1 cellular context compared by ENCODE assay signal in the genomic region with DNA sequence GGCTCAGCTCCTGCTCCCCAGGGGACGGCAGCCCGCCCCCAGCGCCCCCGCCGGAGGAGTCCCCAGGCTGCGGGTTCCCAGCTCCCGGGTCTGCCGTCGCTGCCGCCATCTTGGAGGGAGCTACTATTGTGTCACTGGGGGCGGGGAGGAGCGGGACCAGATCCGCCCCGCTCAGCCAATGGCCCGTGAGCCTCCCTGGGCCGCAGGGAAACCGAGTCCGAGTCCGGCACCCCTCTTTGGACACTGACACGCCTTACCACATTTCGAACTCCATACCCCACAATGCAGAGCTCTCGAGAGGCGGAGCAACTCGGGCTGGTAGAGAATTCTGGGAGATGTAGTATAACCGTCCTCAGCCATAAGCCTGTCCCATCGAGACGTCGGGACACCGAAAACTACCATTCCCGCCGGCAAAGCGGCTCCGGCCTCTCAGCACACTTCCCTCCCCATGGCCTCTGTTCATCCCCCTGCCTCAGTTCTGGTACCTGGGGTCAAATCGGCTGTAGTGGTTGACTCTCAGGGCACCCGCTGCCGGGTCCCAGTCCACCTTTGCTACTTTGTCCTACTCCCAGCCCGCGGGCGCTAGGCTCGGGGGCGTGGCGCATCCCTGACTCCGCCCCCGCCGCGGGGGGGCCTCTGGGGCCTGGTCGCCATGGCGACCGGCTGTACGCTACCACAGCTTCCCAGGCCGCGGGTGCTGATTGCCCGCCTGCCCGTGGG.
TF ChIP-seq lines count a peak whose summit lies in the region.

A gene (minus strand): TSS at position 133 of the 720 bp plus-strand sequence. CDS start 24 bp downstream, at position 109.
A gene with protein sequence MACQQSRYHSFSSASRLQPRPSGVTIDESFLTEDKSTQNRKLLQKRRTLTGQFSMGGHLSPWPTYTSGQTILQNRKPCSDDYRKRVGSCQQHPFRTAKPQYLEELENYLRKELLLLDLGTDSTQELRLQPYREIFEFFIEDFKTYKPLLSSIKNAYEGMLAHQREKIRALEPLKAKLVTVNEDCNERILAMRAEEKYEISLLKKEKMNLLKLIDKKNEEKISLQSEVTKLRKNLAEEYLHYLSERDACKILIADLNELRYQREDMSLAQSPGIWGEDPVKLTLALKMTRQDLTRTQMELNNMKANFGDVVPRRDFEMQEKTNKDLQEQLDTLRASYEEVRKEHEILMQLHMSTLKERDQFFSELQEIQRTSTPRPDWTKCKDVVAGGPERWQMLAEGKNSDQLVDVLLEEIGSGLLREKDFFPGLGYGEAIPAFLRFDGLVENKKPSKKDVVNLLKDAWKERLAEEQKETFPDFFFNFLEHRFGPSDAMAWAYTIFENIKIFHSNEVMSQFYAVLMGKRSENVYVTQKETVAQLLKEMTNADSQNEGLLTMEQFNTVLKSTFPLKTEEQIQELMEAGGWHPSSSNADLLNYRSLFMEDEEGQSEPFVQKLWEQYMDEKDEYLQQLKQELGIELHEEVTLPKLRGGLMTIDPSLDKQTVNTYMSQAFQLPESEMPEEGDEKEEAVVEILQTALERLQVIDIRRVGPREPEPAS (plus strand): TSS at position 462 of the 720 bp plus-strand sequence. CDS start 261 bp downstream, outside the sequence.

TF ChIP-seq in K562, 482 proteins besides CTCF, POLR2A, EP300 and RAD21 (continued from another document and continues in another):
- TF ChIP-seq MAFG (tag; conservative IDR thresholded peaks at IDR 0.05) (no peak), RNF2 (IDR thresholded peaks at IDR 0.05) (0 out of 2 replicates have a peak, but pooled peaks have one; percentile 29), WHSC1 (IDR thresholded peaks at IDR 0.05; ENCODE audit: low read length) (no peak), ETS2 (tag; IDR thresholded peaks at IDR 0.05; ENCODE audit: borderline replicate concordance, poor library complexity, severe bottlenecking) (no peak), XRCC5 (IDR thresholded peaks at IDR 0.05; ENCODE audit: low read depth, low read length) (no peak), ZFP1 (CRISPR knock-in tag; IDR thresholded peaks at IDR 0.05) (no peak), RAD51 (IDR thresholded peaks at IDR 0.05; ENCODE audit: borderline replicate concordance, low read depth) (no peak), FOXA3 (CRISPR knock-in tag; conservative IDR thresholded peaks at IDR 0.05 in 1 of 2, IDR thresholded peaks at IDR 0.05 in 1 of 2) (no peak), CSDE1 (IDR thresholded peaks at IDR 0.05) (peak in 1 of 2 experiments; percentile 79; a peak in 2 of 4 replicates), RUNX1 (IDR thresholded peaks at IDR 0.05; ENCODE audit: low read depth) (no peak), HNRNPL (IDR thresholded peaks at IDR 0.05; ENCODE audit: low read depth, low read length) (no peak), NFE2 (IDR thresholded peaks at IDR 0.05; ENCODE audit: low read depth) (no peak), RFX1 (IDR thresholded peaks at IDR 0.05) (peak; percentile 98), PHF8 (IDR thresholded peaks at IDR 0.05; ENCODE audit: borderline replicate concordance, low read length) (peak; percentile 88; the same call in 1 of the 2 replicates), ZNF165 (CRISPR knock-in tag; IDR thresholded peaks at IDR 0.05; ENCODE audit: borderline replicate concordance) (0 out of 2 replicates have a peak, but pooled peaks have one; percentile 14), PPARD (CRISPR knock-in tag; IDR thresholded peaks at IDR 0.05) (no peak), ZNF24 (IDR thresholded peaks at IDR 0.05) (no peak)
- TF ChIP-seq, protein P1, sequence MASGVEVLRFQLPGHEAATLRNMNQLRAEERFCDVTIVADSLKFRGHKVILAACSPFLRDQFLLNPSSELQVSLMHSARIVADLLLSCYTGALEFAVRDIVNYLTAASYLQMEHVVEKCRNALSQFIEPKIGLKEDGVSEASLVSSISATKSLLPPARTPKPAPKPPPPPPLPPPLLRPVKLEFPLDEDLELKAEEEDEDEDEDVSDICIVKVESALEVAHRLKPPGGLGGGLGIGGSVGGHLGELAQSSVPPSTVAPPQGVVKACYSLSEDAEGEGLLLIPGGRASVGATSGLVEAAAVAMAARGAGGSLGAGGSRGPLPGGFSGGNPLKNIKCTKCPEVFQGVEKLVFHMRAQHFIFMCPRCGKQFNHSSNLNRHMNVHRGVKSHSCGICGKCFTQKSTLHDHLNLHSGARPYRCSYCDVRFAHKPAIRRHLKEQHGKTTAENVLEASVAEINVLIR (CRISPR knock-in tag; IDR thresholded peaks at IDR 0.05), result peak; percentile 67; the same call in 1 of the 2 replicates
- TF ChIP-seq, protein P2, sequence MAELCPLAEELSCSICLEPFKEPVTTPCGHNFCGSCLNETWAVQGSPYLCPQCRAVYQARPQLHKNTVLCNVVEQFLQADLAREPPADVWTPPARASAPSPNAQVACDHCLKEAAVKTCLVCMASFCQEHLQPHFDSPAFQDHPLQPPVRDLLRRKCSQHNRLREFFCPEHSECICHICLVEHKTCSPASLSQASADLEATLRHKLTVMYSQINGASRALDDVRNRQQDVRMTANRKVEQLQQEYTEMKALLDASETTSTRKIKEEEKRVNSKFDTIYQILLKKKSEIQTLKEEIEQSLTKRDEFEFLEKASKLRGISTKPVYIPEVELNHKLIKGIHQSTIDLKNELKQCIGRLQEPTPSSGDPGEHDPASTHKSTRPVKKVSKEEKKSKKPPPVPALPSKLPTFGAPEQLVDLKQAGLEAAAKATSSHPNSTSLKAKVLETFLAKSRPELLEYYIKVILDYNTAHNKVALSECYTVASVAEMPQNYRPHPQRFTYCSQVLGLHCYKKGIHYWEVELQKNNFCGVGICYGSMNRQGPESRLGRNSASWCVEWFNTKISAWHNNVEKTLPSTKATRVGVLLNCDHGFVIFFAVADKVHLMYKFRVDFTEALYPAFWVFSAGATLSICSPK (IDR thresholded peaks at IDR 0.05; ENCODE audit: borderline replicate concordance), result no peak
- TF ChIP-seq, protein P3, sequence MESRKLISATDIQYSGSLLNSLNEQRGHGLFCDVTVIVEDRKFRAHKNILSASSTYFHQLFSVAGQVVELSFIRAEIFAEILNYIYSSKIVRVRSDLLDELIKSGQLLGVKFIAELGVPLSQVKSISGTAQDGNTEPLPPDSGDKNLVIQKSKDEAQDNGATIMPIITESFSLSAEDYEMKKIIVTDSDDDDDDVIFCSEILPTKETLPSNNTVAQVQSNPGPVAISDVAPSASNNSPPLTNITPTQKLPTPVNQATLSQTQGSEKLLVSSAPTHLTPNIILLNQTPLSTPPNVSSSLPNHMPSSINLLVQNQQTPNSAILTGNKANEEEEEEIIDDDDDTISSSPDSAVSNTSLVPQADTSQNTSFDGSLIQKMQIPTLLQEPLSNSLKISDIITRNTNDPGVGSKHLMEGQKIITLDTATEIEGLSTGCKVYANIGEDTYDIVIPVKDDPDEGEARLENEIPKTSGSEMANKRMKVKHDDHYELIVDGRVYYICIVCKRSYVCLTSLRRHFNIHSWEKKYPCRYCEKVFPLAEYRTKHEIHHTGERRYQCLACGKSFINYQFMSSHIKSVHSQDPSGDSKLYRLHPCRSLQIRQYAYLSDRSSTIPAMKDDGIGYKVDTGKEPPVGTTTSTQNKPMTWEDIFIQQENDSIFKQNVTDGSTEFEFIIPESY (CRISPR knock-in tag; IDR thresholded peaks at IDR 0.05), result no peak
- TF ChIP-seq, protein P4, sequence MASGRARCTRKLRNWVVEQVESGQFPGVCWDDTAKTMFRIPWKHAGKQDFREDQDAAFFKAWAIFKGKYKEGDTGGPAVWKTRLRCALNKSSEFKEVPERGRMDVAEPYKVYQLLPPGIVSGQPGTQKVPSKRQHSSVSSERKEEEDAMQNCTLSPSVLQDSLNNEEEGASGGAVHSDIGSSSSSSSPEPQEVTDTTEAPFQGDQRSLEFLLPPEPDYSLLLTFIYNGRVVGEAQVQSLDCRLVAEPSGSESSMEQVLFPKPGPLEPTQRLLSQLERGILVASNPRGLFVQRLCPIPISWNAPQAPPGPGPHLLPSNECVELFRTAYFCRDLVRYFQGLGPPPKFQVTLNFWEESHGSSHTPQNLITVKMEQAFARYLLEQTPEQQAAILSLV (tag; IDR thresholded peaks at IDR 0.05), result peak; percentile 19; the same call in 1 of the 2 replicates
- TF ChIP-seq, protein P5, sequence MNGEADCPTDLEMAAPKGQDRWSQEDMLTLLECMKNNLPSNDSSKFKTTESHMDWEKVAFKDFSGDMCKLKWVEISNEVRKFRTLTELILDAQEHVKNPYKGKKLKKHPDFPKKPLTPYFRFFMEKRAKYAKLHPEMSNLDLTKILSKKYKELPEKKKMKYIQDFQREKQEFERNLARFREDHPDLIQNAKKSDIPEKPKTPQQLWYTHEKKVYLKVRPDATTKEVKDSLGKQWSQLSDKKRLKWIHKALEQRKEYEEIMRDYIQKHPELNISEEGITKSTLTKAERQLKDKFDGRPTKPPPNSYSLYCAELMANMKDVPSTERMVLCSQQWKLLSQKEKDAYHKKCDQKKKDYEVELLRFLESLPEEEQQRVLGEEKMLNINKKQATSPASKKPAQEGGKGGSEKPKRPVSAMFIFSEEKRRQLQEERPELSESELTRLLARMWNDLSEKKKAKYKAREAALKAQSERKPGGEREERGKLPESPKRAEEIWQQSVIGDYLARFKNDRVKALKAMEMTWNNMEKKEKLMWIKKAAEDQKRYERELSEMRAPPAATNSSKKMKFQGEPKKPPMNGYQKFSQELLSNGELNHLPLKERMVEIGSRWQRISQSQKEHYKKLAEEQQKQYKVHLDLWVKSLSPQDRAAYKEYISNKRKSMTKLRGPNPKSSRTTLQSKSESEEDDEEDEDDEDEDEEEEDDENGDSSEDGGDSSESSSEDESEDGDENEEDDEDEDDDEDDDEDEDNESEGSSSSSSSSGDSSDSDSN (IDR thresholded peaks at IDR 0.05; ENCODE audit: borderline replicate concordance in 1 of 2, low read depth in 2 of 2, low read length in 2 of 2), result no peak
- TF ChIP-seq, protein P6, sequence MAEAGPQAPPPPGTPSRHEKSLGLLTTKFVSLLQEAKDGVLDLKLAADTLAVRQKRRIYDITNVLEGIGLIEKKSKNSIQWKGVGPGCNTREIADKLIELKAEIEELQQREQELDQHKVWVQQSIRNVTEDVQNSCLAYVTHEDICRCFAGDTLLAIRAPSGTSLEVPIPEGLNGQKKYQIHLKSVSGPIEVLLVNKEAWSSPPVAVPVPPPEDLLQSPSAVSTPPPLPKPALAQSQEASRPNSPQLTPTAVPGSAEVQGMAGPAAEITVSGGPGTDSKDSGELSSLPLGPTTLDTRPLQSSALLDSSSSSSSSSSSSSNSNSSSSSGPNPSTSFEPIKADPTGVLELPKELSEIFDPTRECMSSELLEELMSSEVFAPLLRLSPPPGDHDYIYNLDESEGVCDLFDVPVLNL (CRISPR knock-in tag; IDR thresholded peaks at IDR 0.05; ENCODE audit: low read depth), result no peak
- TF ChIP-seq, protein P7, sequence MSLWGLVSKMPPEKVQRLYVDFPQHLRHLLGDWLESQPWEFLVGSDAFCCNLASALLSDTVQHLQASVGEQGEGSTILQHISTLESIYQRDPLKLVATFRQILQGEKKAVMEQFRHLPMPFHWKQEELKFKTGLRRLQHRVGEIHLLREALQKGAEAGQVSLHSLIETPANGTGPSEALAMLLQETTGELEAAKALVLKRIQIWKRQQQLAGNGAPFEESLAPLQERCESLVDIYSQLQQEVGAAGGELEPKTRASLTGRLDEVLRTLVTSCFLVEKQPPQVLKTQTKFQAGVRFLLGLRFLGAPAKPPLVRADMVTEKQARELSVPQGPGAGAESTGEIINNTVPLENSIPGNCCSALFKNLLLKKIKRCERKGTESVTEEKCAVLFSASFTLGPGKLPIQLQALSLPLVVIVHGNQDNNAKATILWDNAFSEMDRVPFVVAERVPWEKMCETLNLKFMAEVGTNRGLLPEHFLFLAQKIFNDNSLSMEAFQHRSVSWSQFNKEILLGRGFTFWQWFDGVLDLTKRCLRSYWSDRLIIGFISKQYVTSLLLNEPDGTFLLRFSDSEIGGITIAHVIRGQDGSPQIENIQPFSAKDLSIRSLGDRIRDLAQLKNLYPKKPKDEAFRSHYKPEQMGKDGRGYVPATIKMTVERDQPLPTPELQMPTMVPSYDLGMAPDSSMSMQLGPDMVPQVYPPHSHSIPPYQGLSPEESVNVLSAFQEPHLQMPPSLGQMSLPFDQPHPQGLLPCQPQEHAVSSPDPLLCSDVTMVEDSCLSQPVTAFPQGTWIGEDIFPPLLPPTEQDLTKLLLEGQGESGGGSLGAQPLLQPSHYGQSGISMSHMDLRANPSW (CRISPR knock-in tag; IDR thresholded peaks at IDR 0.05), result 0 out of 2 replicates have a peak, but pooled peaks have one; percentile 53
- TF ChIP-seq, protein P8, sequence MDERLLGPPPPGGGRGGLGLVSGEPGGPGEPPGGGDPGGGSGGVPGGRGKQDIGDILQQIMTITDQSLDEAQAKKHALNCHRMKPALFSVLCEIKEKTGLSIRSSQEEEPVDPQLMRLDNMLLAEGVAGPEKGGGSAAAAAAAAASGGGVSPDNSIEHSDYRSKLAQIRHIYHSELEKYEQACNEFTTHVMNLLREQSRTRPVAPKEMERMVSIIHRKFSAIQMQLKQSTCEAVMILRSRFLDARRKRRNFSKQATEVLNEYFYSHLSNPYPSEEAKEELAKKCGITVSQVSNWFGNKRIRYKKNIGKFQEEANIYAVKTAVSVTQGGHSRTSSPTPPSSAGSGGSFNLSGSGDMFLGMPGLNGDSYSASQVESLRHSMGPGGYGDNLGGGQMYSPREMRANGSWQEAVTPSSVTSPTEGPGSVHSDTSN (CRISPR knock-in tag; IDR thresholded peaks at IDR 0.05; ENCODE audit: low read depth), result no peak
- TF ChIP-seq, protein P8 (tag; conservative IDR thresholded peaks at IDR 0.05; ENCODE audit: low read depth), result no peak
- TF ChIP-seq, protein P9, sequence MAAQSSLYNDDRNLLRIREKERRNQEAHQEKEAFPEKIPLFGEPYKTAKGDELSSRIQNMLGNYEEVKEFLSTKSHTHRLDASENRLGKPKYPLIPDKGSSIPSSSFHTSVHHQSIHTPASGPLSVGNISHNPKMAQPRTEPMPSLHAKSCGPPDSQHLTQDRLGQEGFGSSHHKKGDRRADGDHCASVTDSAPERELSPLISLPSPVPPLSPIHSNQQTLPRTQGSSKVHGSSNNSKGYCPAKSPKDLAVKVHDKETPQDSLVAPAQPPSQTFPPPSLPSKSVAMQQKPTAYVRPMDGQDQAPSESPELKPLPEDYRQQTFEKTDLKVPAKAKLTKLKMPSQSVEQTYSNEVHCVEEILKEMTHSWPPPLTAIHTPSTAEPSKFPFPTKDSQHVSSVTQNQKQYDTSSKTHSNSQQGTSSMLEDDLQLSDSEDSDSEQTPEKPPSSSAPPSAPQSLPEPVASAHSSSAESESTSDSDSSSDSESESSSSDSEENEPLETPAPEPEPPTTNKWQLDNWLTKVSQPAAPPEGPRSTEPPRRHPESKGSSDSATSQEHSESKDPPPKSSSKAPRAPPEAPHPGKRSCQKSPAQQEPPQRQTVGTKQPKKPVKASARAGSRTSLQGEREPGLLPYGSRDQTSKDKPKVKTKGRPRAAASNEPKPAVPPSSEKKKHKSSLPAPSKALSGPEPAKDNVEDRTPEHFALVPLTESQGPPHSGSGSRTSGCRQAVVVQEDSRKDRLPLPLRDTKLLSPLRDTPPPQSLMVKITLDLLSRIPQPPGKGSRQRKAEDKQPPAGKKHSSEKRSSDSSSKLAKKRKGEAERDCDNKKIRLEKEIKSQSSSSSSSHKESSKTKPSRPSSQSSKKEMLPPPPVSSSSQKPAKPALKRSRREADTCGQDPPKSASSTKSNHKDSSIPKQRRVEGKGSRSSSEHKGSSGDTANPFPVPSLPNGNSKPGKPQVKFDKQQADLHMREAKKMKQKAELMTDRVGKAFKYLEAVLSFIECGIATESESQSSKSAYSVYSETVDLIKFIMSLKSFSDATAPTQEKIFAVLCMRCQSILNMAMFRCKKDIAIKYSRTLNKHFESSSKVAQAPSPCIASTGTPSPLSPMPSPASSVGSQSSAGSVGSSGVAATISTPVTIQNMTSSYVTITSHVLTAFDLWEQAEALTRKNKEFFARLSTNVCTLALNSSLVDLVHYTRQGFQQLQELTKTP (IDR thresholded peaks at IDR 0.05; ENCODE audit: low read depth in 1 of 2, partially characterized antibody in 2 of 2), result peak; percentile 87 to 100
